ENCODE assay signal across 10 cellular contexts in genomic region chr22:46107089-46107664, GRCh38. TPM values are rescaled to one million over a fixed set of nuclear protein-coding genes. Genes with fewer than 3 reads are reported as not detected.
DNase-seq lines count a peak whose midpoint lies in the region; ATAC-seq and TF ChIP-seq lines count a peak whose summit lies in the region.
"Had no signal": no experiment of that assay in that cellular context is flagged by ENCODE, and none has a peak within 500 bp of the region (broad histone marks: within the 10 kb centered on the region; RNA-seq: fewer than 3 reads in every experiment).

No MANE protein-coding gene starts in this region.

- POLR2A ChIA-PET in activated CD4-positive, alpha-beta memory T cell treated with anti-CD3 and anti-CD28 coated beads for 36 hours (lab: Charles Lee), result no interaction called here

- peak overlapping the region; percentile 93 for H3K27ac ChIP-seq in psoas muscle

- no peak for TF ChIP-seq CTCF in psoas muscle (IDR thresholded peaks at IDR 0.05)

- H3K27me3 ChIP-seq in psoas muscle (ENCODE audit: insufficient read depth in 3 of 3, low read length in 2 of 3), result no peaks in the 10 kb centered on the region

- H3K4me1 Mint-ChIP-seq in activated CD4-positive, alpha-beta memory T cell treated with anti-CD3 and anti-CD28 coated beads for 36 hours (ENCODE audit: low read depth), result no peaks in the 10 kb centered on the region
- no peaks in the 10 kb centered on the region for H3K4me1 Mint-ChIP-seq in activated T-helper 2 cell treated with anti-CD3 and anti-CD28 coated beads, Interferon-gamma antibody, Interleukin-2, Interleukin-4, amounts not matched to agents 10 μg/mL and 5 μg/mL and 100 μg/mL, durations not matched to agents 14 hours and 24 hours and 36 hours (ENCODE audit: low read depth)
- H3K4me1 Mint-ChIP-seq: activated naive CD8-positive, alpha-beta T cell treated with anti-CD3 and anti-CD28 coated beads, Interleukin-2, amount 50 U/mL, for 24 hours had no signal

- no peak overlapping the region for H3K4me3 Mint-ChIP-seq in activated CD4-positive, alpha-beta memory T cell treated with anti-CD3 and anti-CD28 coated beads for 36 hours
- no peak overlapping the region for H3K4me3 Mint-ChIP-seq in activated T-helper 2 cell treated with anti-CD3 and anti-CD28 coated beads, Interferon-gamma antibody, Interleukin-2, Interleukin-4, amounts not matched to agents 10 μg/mL and 5 μg/mL and 100 μg/mL, durations not matched to agents 14 hours and 24 hours and 36 hours (ENCODE audit: low read depth)
- H3K4me3 Mint-ChIP-seq: activated naive CD8-positive, alpha-beta T cell treated with anti-CD3 and anti-CD28 coated beads, Interleukin-2, amount 50 U/mL, for 24 hours had no signal

- H3K9me3 ChIP-seq in psoas muscle, result no peaks in the 10 kb centered on the region

- H3K4me1 ChIP-seq in psoas muscle, result peaks cover 98% of the 10 kb centered on the region

- intact Hi-C loops in psoas muscle (cut with DNase I), result loop anchor here in 1 of 2 donors (1.0 kb wide), 1 partner anchor 17 kb away; no protein-coding TSS in a partner anchor
- intact Hi-C loops in activated CD4-positive, alpha-beta memory T cell treated with anti-CD3 and anti-CD28 coated beads for 36 hours (cut with micrococcal nuclease), result no loop called here
- intact Hi-C loops in activated T-helper 2 cell treated with anti-CD3 and anti-CD28 coated beads, Interferon-gamma antibody, Interleukin-2, Interleukin-4, amounts not matched to agents 10 μg/mL and 5 μg/mL and 100 μg/mL, durations not matched to agents 14 hours and 24 hours and 36 hours (cut with micrococcal nuclease), result no loop called here

- H3K27me3 Mint-ChIP-seq in activated CD4-positive, alpha-beta memory T cell treated with anti-CD3 and anti-CD28 coated beads for 36 hours, result no peaks in the 10 kb centered on the region
- no peaks in the 10 kb centered on the region for H3K27me3 Mint-ChIP-seq in activated T-helper 2 cell treated with anti-CD3 and anti-CD28 coated beads, Interferon-gamma antibody, Interleukin-2, Interleukin-4, amounts not matched to agents 10 μg/mL and 5 μg/mL and 100 μg/mL, durations not matched to agents 14 hours and 24 hours and 36 hours (ENCODE audit: low read depth)
- H3K27me3 Mint-ChIP-seq: activated naive CD8-positive, alpha-beta T cell treated with anti-CD3 and anti-CD28 coated beads, Interleukin-2, amount 50 U/mL, for 24 hours had no signal

- peak overlapping the region; percentile 15 for H3K4me3 ChIP-seq in psoas muscle
- H3K4me3 ChIP-seq: lung had no signal

- no peak overlapping the region for H3K27ac Mint-ChIP-seq in activated CD4-positive, alpha-beta memory T cell treated with anti-CD3 and anti-CD28 coated beads for 36 hours
- H3K27ac Mint-ChIP-seq in activated T-helper 2 cell treated with anti-CD3 and anti-CD28 coated beads, Interferon-gamma antibody, Interleukin-2, Interleukin-4, amounts not matched to agents 10 μg/mL and 5 μg/mL and 100 μg/mL, durations not matched to agents 14 hours and 24 hours and 36 hours, result no peak overlapping the region
- H3K27ac Mint-ChIP-seq: activated naive CD8-positive, alpha-beta T cell treated with anti-CD3 and anti-CD28 coated beads, Interleukin-2, amount 50 U/mL, for 24 hours had no signal

- 8 to 25% (median 14%) methylated on average over 35 of the region's 35 CpGs for WGBS in psoas muscle, 3 donors

- no peaks in the 10 kb centered on the region for H3K36me3 Mint-ChIP-seq in activated CD4-positive, alpha-beta memory T cell treated with anti-CD3 and anti-CD28 coated beads for 36 hours
- H3K36me3 Mint-ChIP-seq in activated T-helper 2 cell treated with anti-CD3 and anti-CD28 coated beads, Interferon-gamma antibody, Interleukin-2, Interleukin-4, amounts not matched to agents 10 μg/mL and 5 μg/mL and 100 μg/mL, durations not matched to agents 14 hours and 24 hours and 36 hours (ENCODE audit: low read depth), result no peaks in the 10 kb centered on the region

- H3K9me3 Mint-ChIP-seq in activated CD4-positive, alpha-beta memory T cell treated with anti-CD3 and anti-CD28 coated beads for 36 hours, result no peaks in the 10 kb centered on the region
- H3K9me3 Mint-ChIP-seq in activated T-helper 2 cell treated with anti-CD3 and anti-CD28 coated beads, Interferon-gamma antibody, Interleukin-2, Interleukin-4, amounts not matched to agents 10 μg/mL and 5 μg/mL and 100 μg/mL, durations not matched to agents 14 hours and 24 hours and 36 hours, result no peaks in the 10 kb centered on the region
- H3K9me3 Mint-ChIP-seq: activated naive CD8-positive, alpha-beta T cell treated with anti-CD3 and anti-CD28 coated beads, Interleukin-2, amount 50 U/mL, for 24 hours had no signal

- CTCF ChIA-PET in activated CD4-positive, alpha-beta memory T cell treated with anti-CD3 and anti-CD28 coated beads for 36 hours (lab: Charles Lee), result interaction anchor here (1.7 kb wide), 1 partner anchor 101 kb away, joined by 5 read pairs; no protein-coding TSS in a partner anchor

- ATAC-seq in psoas muscle (peak; percentile 73 to 81 (median 74)), HG03280 (IDR thresholded peaks at IDR 0.05; ENCODE audit: unreplicated experiment) (no peak)
- ATAC-seq: activated naive CD8-positive, alpha-beta T cell treated with anti-CD3 and anti-CD28 coated beads, Interleukin-2, amount 50 U/mL, for 24 hours had no signal

- DNase-seq in DMS153 (lab: John Stamatoyannopoulos, UW) (peak; percentile 86), globus pallidus (ENCODE audit: low spot score) (peak; percentile 92), psoas muscle (peak; percentile 76 to 90), GM19240 (ENCODE audit: insufficient read length, low spot score) (no peak)
- DNase-seq in activated CD4-positive, alpha-beta memory T cell treated with anti-CD3 and anti-CD28 coated beads for 36 hours, result no peak
- no peak for DNase-seq in activated T-helper 2 cell treated with anti-CD3 and anti-CD28 coated beads, Interferon-gamma antibody, Interleukin-2, Interleukin-4, amounts not matched to agents 10 μg/mL and 5 μg/mL and 100 μg/mL, durations not matched to agents 14 hours and 24 hours and 36 hours (ENCODE audit: low spot score)
- DNase-seq: activated naive CD8-positive, alpha-beta T cell treated with anti-CD3 and anti-CD28 coated beads, Interleukin-2, amount 50 U/mL, for 24 hours had no signal

- peaks cover 3 to 49% of the 10 kb centered on the region in 2 donors for H3K36me3 ChIP-seq in psoas muscle (ENCODE audit: insufficient read depth in 1 of 2, low read depth in 1 of 2)

TF ChIP-seq in PFSK-1, 5 proteins besides CTCF, POLR2A, EP300 and RAD21:
- TF ChIP-seq POLR2AphosphoS5 (IDR thresholded peaks at IDR 0.05; ENCODE audit: low read depth, low read length), result 0 out of 2 replicates have a peak, but pooled peaks have one; percentile 6
- TF ChIP-seq FOXP2 (optimal IDR thresholded peaks at IDR 0.05; ENCODE audit: borderline replicate concordance, extremely low read depth, extremely low read length, insufficient read depth), result no peak

RNA-seq across cellular contexts. Expression of gene PPARA, which starts 43.1 kb away (rescaled TPM):
- 10.2 TPM for polyA plus RNA-seq in PFSK-1 (2012; ENCODE audit: insufficient read length, low read depth)
- total RNA-seq in psoas muscle, result 10 to 100 TPM; 37.3 to 55.8 (median 46.2) TPM
- polyA plus RNA-seq in psoas muscle, result 10 to 100 TPM; 11.0 to 30.6 (median 12.1) TPM
- total RNA-seq in activated CD4-positive, alpha-beta memory T cell treated with anti-CD3 and anti-CD28 coated beads for 36 hours, result 10 to 100 TPM; 11.1 to 13.3 TPM
- total RNA-seq in activated T-helper 2 cell treated with anti-CD3 and anti-CD28 coated beads, Interferon-gamma antibody, Interleukin-2, Interleukin-4, amounts not matched to agents 10 μg/mL and 5 μg/mL and 100 μg/mL, durations not matched to agents 14 hours and 24 hours and 36 hours, result 14.0 and 14.5 TPM in 2 replicates

Comparison
In these comparisons a context has a peak if more than half of its experiments do, and no peak if none do; other contexts are left out.
1. DNase-seq: peak in DMS153 (single experiment), globus pallidus (single experiment) and psoas muscle (2 of 2); none in GM19240 (single experiment), activated CD4-positive, alpha-beta memory T cell treated with anti-CD3 and anti-CD28 coated beads for 36 hours (single experiment) and activated T-helper 2 cell treated with anti-CD3 and anti-CD28 coated beads, Interferon-gamma antibody, Interleukin-2, Interleukin-4, amounts not matched to agents 10 μg/mL and 5 μg/mL and 100 μg/mL, durations not matched to agents 14 hours and 24 hours and 36 hours (single experiment).